9 cellular contexts compared by ENCODE assay signal in genomic region chr17:76405967-76406647, GRCh38. TPM values are rescaled to one million over a fixed set of nuclear protein-coding genes. Genes with fewer than 3 reads are reported as not detected.
DNase-seq lines count a peak whose midpoint lies in the region; ATAC-seq and FAIRE-seq lines count a peak whose summit lies in the region.
"Had no signal": no experiment of that assay in that cellular context is flagged by ENCODE, and none has a peak within 500 bp of the region (broad histone marks: within the 10 kb centered on the region; RNA-seq: fewer than 3 reads in every experiment).

No MANE protein-coding gene starts in this region.

- in situ Hi-C loops in SK-MEL-5 (cut with HindIII; ENCODE audit: low pct_unique_long_range_greater_than_20kb, low sequenced_read_pairs) = no loop called here

- no peak for ATAC-seq in GM21529 (IDR thresholded peaks at IDR 0.05; ENCODE audit: unreplicated experiment)

- DNase-seq in COR-L47 (lab: John Stamatoyannopoulos, UW) (peak; percentile 94), NCI-H146 treated with DMSO at 0.1 percent for 48 hours (lab: John Stamatoyannopoulos, UW; ENCODE audit: unreplicated experiment) (peak; percentile 80), SK-MEL-5 (ENCODE audit: low read depth, low spot score) (peak; percentile 49), immature natural killer cell (no peak), AG08395 (ENCODE audit: low spot score) (no peak), urothelium cell line (ENCODE audit: low spot score) (no peak)
- no peak for DNase-seq in stimulated activated naive CD4-positive, alpha-beta T cell (lab: John Stamatoyannopoulos, UW)
- DNase-seq: CD4-positive, CD25-positive, alpha-beta regulatory T cell had no signal

- FAIRE-seq in urothelium cell line (lab: Jason Lieb, UNC) = no peak

- peaks cover 28 to 49% of the 10 kb centered on the region in 2 donors for H3K4me1 Mint-ChIP-seq in immature natural killer cell

- H3K36me3 Mint-ChIP-seq in immature natural killer cell = peaks cover 18 to 30% (median 24%) of the 10 kb centered on the region in 3 donors

- H3K9me3 Mint-ChIP-seq in immature natural killer cell = no peaks in the 10 kb centered on the region

- H3K4me3 Mint-ChIP-seq in immature natural killer cell = peak overlapping the region in 1 of 5 donors; percentile 73
- H3K4me3 Mint-ChIP-seq: CD4-positive, CD25-positive, alpha-beta regulatory T cell had no signal

- H3K27ac Mint-ChIP-seq in immature natural killer cell = peak overlapping the region in 4 of 6 donors; percentile 17 to 55 (median 22)
- H3K27ac Mint-ChIP-seq: CD4-positive, CD25-positive, alpha-beta regulatory T cell had no signal

- peaks cover 0 to 10% (median 6%) of the 10 kb centered on the region in 3 donors for H3K27me3 Mint-ChIP-seq in immature natural killer cell (ENCODE audit: low read depth in 3 of 3)
- H3K27me3 Mint-ChIP-seq: CD4-positive, CD25-positive, alpha-beta regulatory T cell had no signal

RNA-seq across cellular contexts. Expression of gene SPHK1, which starts 21.7 kb away (rescaled TPM):
- total RNA-seq in SK-MEL-5 (2014; rRNA removed; shearing (Covaris generic)) = 60.4 and 60.5 TPM in 2 replicates
- 79.0 and 79.8 TPM in 2 replicates for polyA plus RNA-seq in SK-MEL-5 (2015; cell fraction: cytosol; rRNA removed)
- 184 and 217 TPM in 2 replicates for polyA plus RNA-seq in SK-MEL-5 (2015; cell fraction: nucleus; rRNA removed)
- polyA plus RNA-seq in immature natural killer cell = 1 to 10 TPM; 3.3 to 7.6 (median 6.5) TPM

RNA-seq across cellular contexts. Expression of gene UBE2O, which starts 46.8 kb away (rescaled TPM):
- total RNA-seq in SK-MEL-5 (2014; rRNA removed; shearing (Covaris generic)) = 30.7 and 36.4 TPM in 2 replicates
- polyA plus RNA-seq in SK-MEL-5 (2015; cell fraction: cytosol; rRNA removed) = 44.4 and 56.8 TPM in 2 replicates
- polyA plus RNA-seq in SK-MEL-5 (2015; cell fraction: nucleus; rRNA removed) = 99.5 and 103 TPM in 2 replicates
- polyA plus RNA-seq in immature natural killer cell = 10 to 100 TPM in 1 of 3 donors, 1 to 10 TPM in 1, under 1 TPM in 1; 0.19 to 14.3 (median 5.2) TPM

RNA-seq across cellular contexts. Expression of gene PRPSAP1, which starts 52.4 kb away (rescaled TPM):
- 42.2 and 43.7 TPM in 2 replicates for total RNA-seq in SK-MEL-5 (2014; rRNA removed; shearing (Covaris generic))
- 116 and 117 TPM in 2 replicates for polyA plus RNA-seq in SK-MEL-5 (2015; cell fraction: cytosol; rRNA removed)
- 470 and 484 TPM in 2 replicates for polyA plus RNA-seq in SK-MEL-5 (2015; cell fraction: nucleus; rRNA removed)
- 10 to 100 TPM; 59.8 to 87.6 (median 75.5) TPM for polyA plus RNA-seq in immature natural killer cell

Comparison
In these comparisons a context has a peak if more than half of its experiments do, and no peak if none do; other contexts are left out.
1. DNase-seq: peak in COR-L47 (single experiment), NCI-H146 treated with DMSO at 0.1 percent for 48 hours (single experiment) and SK-MEL-5 (single experiment); none in immature natural killer cell (0 of 3), stimulated activated naive CD4-positive, alpha-beta T cell (0 of 6), AG08395 (single experiment) and urothelium cell line (single experiment).